In the genomic region with DNA sequence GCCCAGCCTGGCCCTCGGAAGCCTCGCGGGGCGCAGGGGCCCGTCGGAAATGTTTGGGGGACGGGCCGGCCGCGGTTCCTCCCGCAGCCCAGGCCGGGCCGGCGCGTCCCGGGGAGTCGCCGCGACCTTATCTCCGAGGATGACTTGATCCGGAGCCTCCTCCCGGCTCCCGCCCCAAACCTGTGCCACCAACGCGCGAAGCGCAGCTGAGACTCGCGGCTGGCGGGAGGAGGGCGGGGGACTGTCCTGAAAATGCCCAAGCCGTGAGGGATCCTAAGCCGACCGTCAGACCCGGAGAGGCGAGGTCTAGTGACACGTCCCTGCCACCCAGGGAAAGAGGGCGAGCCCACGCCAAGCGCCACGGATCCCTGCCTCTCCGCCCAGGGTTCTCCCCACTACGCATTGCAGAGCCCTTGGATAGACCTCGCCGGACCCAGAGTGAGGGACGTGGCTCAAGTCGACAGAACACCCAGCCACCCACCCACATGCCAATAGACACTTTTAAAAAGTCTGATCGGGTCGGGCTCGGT, we compare ENCODE assay signal across 1 cellular context.
TF ChIP-seq lines count a peak whose summit lies in the region.

No MANE protein-coding gene starts in this region.

TF ChIP-seq in HEK293, 187 proteins besides CTCF, POLR2A, EP300 and RAD21 (continued from another document):
- TF ChIP-seq, protein P1, sequence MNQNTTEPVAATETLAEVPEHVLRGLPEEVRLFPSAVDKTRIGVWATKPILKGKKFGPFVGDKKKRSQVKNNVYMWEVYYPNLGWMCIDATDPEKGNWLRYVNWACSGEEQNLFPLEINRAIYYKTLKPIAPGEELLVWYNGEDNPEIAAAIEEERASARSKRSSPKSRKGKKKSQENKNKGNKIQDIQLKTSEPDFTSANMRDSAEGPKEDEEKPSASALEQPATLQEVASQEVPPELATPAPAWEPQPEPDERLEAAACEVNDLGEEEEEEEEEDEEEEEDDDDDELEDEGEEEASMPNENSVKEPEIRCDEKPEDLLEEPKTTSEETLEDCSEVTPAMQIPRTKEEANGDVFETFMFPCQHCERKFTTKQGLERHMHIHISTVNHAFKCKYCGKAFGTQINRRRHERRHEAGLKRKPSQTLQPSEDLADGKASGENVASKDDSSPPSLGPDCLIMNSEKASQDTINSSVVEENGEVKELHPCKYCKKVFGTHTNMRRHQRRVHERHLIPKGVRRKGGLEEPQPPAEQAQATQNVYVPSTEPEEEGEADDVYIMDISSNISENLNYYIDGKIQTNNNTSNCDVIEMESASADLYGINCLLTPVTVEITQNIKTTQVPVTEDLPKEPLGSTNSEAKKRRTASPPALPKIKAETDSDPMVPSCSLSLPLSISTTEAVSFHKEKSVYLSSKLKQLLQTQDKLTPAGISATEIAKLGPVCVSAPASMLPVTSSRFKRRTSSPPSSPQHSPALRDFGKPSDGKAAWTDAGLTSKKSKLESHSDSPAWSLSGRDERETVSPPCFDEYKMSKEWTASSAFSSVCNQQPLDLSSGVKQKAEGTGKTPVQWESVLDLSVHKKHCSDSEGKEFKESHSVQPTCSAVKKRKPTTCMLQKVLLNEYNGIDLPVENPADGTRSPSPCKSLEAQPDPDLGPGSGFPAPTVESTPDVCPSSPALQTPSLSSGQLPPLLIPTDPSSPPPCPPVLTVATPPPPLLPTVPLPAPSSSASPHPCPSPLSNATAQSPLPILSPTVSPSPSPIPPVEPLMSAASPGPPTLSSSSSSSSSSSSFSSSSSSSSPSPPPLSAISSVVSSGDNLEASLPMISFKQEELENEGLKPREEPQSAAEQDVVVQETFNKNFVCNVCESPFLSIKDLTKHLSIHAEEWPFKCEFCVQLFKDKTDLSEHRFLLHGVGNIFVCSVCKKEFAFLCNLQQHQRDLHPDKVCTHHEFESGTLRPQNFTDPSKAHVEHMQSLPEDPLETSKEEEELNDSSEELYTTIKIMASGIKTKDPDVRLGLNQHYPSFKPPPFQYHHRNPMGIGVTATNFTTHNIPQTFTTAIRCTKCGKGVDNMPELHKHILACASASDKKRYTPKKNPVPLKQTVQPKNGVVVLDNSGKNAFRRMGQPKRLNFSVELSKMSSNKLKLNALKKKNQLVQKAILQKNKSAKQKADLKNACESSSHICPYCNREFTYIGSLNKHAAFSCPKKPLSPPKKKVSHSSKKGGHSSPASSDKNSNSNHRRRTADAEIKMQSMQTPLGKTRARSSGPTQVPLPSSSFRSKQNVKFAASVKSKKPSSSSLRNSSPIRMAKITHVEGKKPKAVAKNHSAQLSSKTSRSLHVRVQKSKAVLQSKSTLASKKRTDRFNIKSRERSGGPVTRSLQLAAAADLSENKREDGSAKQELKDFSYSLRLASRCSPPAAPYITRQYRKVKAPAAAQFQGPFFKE (tag by site-specific recombination; IDR thresholded peaks at IDR 0.05; ENCODE audit: borderline replicate concordance), result no peak
- TF ChIP-seq ZNF629 (tag by site-specific recombination; IDR thresholded peaks at IDR 0.05), result no peak
- TF ChIP-seq, protein P2, sequence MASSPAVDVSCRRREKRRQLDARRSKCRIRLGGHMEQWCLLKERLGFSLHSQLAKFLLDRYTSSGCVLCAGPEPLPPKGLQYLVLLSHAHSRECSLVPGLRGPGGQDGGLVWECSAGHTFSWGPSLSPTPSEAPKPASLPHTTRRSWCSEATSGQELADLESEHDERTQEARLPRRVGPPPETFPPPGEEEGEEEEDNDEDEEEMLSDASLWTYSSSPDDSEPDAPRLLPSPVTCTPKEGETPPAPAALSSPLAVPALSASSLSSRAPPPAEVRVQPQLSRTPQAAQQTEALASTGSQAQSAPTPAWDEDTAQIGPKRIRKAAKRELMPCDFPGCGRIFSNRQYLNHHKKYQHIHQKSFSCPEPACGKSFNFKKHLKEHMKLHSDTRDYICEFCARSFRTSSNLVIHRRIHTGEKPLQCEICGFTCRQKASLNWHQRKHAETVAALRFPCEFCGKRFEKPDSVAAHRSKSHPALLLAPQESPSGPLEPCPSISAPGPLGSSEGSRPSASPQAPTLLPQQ (tag by site-specific recombination; IDR thresholded peaks at IDR 0.05), result no peak
- TF ChIP-seq, protein P3, sequence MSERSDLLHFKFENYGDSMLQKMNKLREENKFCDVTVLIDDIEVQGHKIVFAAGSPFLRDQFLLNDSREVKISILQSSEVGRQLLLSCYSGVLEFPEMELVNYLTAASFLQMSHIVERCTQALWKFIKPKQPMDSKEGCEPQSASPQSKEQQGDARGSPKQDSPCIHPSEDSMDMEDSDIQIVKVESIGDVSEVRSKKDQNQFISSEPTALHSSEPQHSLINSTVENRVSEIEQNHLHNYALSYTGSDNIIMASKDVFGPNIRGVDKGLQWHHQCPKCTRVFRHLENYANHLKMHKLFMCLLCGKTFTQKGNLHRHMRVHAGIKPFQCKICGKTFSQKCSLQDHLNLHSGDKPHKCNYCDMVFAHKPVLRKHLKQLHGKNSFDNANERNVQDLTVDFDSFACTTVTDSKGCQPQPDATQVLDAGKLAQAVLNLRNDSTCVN (tag by site-specific recombination; optimal IDR thresholded peaks at IDR 0.05), result peak; percentile 59
- TF ChIP-seq OVOL3 (tag by site-specific recombination; IDR thresholded peaks at IDR 0.05), result no peak
- no peak for TF ChIP-seq GLIS2 (tag by site-specific recombination; IDR thresholded peaks at IDR 0.05)
- TF ChIP-seq, protein P4, sequence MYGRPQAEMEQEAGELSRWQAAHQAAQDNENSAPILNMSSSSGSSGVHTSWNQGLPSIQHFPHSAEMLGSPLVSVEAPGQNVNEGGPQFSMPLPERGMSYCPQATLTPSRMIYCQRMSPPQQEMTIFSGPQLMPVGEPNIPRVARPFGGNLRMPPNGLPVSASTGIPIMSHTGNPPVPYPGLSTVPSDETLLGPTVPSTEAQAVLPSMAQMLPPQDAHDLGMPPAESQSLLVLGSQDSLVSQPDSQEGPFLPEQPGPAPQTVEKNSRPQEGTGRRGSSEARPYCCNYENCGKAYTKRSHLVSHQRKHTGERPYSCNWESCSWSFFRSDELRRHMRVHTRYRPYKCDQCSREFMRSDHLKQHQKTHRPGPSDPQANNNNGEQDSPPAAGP (tag by site-specific recombination; IDR thresholded peaks at IDR 0.05), result peak; percentile 37; the same call in 1 of the 2 replicates
- TF ChIP-seq ZNF843 (tag by site-specific recombination; IDR thresholded peaks at IDR 0.05), result no peak
- TF ChIP-seq KLF1 (tag by site-specific recombination; IDR thresholded peaks at IDR 0.05), result peak; percentile 73
- peak; percentile 52; the same call in 1 of the 2 replicates for TF ChIP-seq WT1 (tag by site-specific recombination; IDR thresholded peaks at IDR 0.05)
- no peak for TF ChIP-seq ZNF341 (tag by site-specific recombination; IDR thresholded peaks at IDR 0.05; ENCODE audit: low read depth)
- TF ChIP-seq SP7 (tag by site-specific recombination; IDR thresholded peaks at IDR 0.05), result peak; percentile 29; the same call in 1 of the 2 replicates
- no peak for TF ChIP-seq GLI2 (tag by site-specific recombination; IDR thresholded peaks at IDR 0.05; ENCODE audit: borderline replicate concordance, low read depth)
- peak; percentile 68 for TF ChIP-seq ZNF600 (tag by site-specific recombination; IDR thresholded peaks at IDR 0.05)
- no peak for TF ChIP-seq KLF7 (tag by site-specific recombination; IDR thresholded peaks at IDR 0.05; ENCODE audit: borderline replicate concordance)
- peak; percentile 64 for TF ChIP-seq ZNF335 (tag by site-specific recombination; conservative IDR thresholded peaks at IDR 0.05)
- TF ChIP-seq ZNF777 (tag by site-specific recombination; IDR thresholded peaks at IDR 0.05; ENCODE audit: borderline replicate concordance), result no peak
- TF ChIP-seq ZNF701 (tag by site-specific recombination; IDR thresholded peaks at IDR 0.05), result no peak
- TF ChIP-seq, protein P5, sequence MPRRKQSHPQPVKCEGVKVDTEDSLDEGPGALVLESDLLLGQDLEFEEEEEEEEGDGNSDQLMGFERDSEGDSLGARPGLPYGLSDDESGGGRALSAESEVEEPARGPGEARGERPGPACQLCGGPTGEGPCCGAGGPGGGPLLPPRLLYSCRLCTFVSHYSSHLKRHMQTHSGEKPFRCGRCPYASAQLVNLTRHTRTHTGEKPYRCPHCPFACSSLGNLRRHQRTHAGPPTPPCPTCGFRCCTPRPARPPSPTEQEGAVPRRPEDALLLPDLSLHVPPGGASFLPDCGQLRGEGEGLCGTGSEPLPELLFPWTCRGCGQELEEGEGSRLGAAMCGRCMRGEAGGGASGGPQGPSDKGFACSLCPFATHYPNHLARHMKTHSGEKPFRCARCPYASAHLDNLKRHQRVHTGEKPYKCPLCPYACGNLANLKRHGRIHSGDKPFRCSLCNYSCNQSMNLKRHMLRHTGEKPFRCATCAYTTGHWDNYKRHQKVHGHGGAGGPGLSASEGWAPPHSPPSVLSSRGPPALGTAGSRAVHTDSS (tag by site-specific recombination; IDR thresholded peaks at IDR 0.05), result no peak
- TF ChIP-seq, protein P6, sequence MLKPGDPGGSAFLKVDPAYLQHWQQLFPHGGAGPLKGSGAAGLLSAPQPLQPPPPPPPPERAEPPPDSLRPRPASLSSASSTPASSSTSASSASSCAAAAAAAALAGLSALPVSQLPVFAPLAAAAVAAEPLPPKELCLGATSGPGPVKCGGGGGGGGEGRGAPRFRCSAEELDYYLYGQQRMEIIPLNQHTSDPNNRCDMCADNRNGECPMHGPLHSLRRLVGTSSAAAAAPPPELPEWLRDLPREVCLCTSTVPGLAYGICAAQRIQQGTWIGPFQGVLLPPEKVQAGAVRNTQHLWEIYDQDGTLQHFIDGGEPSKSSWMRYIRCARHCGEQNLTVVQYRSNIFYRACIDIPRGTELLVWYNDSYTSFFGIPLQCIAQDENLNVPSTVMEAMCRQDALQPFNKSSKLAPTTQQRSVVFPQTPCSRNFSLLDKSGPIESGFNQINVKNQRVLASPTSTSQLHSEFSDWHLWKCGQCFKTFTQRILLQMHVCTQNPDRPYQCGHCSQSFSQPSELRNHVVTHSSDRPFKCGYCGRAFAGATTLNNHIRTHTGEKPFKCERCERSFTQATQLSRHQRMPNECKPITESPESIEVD (tag by site-specific recombination; IDR thresholded peaks at IDR 0.05), result no peak
- TF ChIP-seq ZFP37 (tag by site-specific recombination; IDR thresholded peaks at IDR 0.05), result no peak
- TF ChIP-seq ZNF571 (tag by site-specific recombination; IDR thresholded peaks at IDR 0.05), result no peak
TF ChIP-seq in HEK293: peak in this region for 13.
